10 cellular contexts compared by ENCODE assay signal in genomic region chr6:42742116-42742894, GRCh38. TPM values are rescaled to one million over a fixed set of nuclear protein-coding genes. Genes with fewer than 3 reads are reported as not detected.
DNase-seq lines count a peak whose midpoint lies in the region; ATAC-seq and TF ChIP-seq lines count a peak whose summit lies in the region.
"Had no signal": no experiment of that assay in that cellular context is flagged by ENCODE, and none has a peak within 500 bp of the region (broad histone marks: within the 10 kb centered on the region; RNA-seq: fewer than 3 reads in every experiment).

No MANE protein-coding gene starts in this region.

- BruUV-seq in MCF 10A (replicated peaks; lab: Mats Ljungman, UMichigan): no TSS peak

- H3K27me3 Mint-ChIP-seq in MCF 10A (ENCODE audit: insufficient read depth, unreplicated experiment) (no peaks in the 10 kb centered on the region), endothelial cell (ENCODE audit: unreplicated experiment) (peaks cover 9% of the 10 kb centered on the region)

- no peaks in the 10 kb centered on the region for H3K9me3 ChIP-seq in breast epithelium
- H3K9me3 ChIP-seq in HAP-1: no peaks in the 10 kb centered on the region

- ATAC-seq in GM18511 (IDR thresholded peaks at IDR 0.05; ENCODE audit: unreplicated experiment) (no peak), HG03342 (IDR thresholded peaks at IDR 0.05; ENCODE audit: unreplicated experiment) (no peak)
- ATAC-seq: Panc1 had no signal

- CTCF ChIA-PET in MCF 10A (lab: Yijun Ruan, JAX): interaction anchor here (0.6 to 2.5 kb wide), 4 partner anchors 13 to 134 kb away, joined by 3 to 7 read pairs (median 4); no protein-coding TSS in a partner anchor

- peak; percentile 59 for DNase-seq in MCF 10A (ENCODE audit: unreplicated experiment)
- no peak for DNase-seq in breast epithelium (ENCODE audit: low spot score in 2 of 2)
- peak; percentile 99 for DNase-seq in NCI-H82 (lab: John Stamatoyannopoulos, UW)
- DNase-seq in endothelial cell (ENCODE audit: low spot score): no peak
- DNase-seq in HAP-1 (ENCODE audit: low spot score in 2 of 2): no peak
- no peak for DNase-seq in caudate nucleus (lab: John Stamatoyannopoulos, UW)

- TF ChIP-seq CTCF in MCF 10A (IDR thresholded peaks at IDR 0.05; ENCODE audit: unreplicated experiment): no peak
- TF ChIP-seq CTCF in breast epithelium (IDR thresholded peaks at IDR 0.05): no peak
- no peak for TF ChIP-seq CTCF in endothelial cell (IDR thresholded peaks at IDR 0.05; ENCODE audit: unreplicated experiment)

- H3K4me1 ChIP-seq in breast epithelium (peaks cover 0 to 10% of the 10 kb centered on the region in 2 donors), HAP-1 (peaks cover 11% of the 10 kb centered on the region)

- H3K27ac Mint-ChIP-seq in MCF 10A (ENCODE audit: low read depth, unreplicated experiment) (no peak overlapping the region), endothelial cell (ENCODE audit: unreplicated experiment) (peak overlapping the region; percentile 7)

- H3K27me3 ChIP-seq in breast epithelium (no peaks in the 10 kb centered on the region), HAP-1 (ENCODE audit: low read depth) (no peaks in the 10 kb centered on the region)

- H3K4me3 ChIP-seq in breast epithelium (no peak overlapping the region), HAP-1 (no peak overlapping the region)

- H3K9me3 Mint-ChIP-seq in MCF 10A (ENCODE audit: unreplicated experiment): no peaks in the 10 kb centered on the region
- no peaks in the 10 kb centered on the region for H3K9me3 Mint-ChIP-seq in endothelial cell (ENCODE audit: unreplicated experiment)

- H3K36me3 ChIP-seq in breast epithelium (no peaks in the 10 kb centered on the region), HAP-1 (replicated peaks) (no peaks in the 10 kb centered on the region)

- POLR2A ChIA-PET in MCF 10A (lab: Yijun Ruan, JAX): interaction anchor here (0.6 to 2.3 kb wide), 16 partner anchors 10 to 703 kb away, joined by 3 to 26 read pairs (median 4); partner anchors contain the start of genes BICRAL, KLC4, MRPL2 and RPL7L1

- H3K27ac ChIP-seq in breast epithelium (no peak overlapping the region), caudate nucleus (ENCODE audit: low read depth, low read length) (no peak overlapping the region)
- H3K27ac ChIP-seq: C4-2B had no signal

- H3K4me1 Mint-ChIP-seq in MCF 10A (ENCODE audit: insufficient read depth, unreplicated experiment) (peaks cover 10% of the 10 kb centered on the region), endothelial cell (ENCODE audit: unreplicated experiment) (peaks cover 20% of the 10 kb centered on the region)

- H3K36me3 Mint-ChIP-seq in MCF 10A (ENCODE audit: insufficient read depth, unreplicated experiment) (peaks cover 5% of the 10 kb centered on the region), endothelial cell (ENCODE audit: low read depth, unreplicated experiment) (peaks cover 4% of the 10 kb centered on the region)

- H3K4me3 Mint-ChIP-seq in MCF 10A (ENCODE audit: unreplicated experiment): peak overlapping the region; percentile 12
- H3K4me3 Mint-ChIP-seq in endothelial cell (ENCODE audit: unreplicated experiment): no peak overlapping the region

- in situ Hi-C loops in HAP-1 (cut with MboI; ENCODE audit: low sequenced_read_pairs): loop anchor here (25.0 kb wide), 1 partner anchor 145 kb away; the partner anchor contains the start of gene RPL7L1

- intact Hi-C loops in MCF 10A (cut with micrococcal nuclease): no loop called here
- intact Hi-C loops in breast epithelium (cut with DNase I; ENCODE audit: low total_unique reads): no loop called here

- no peak for TF ChIP-seq POLR2A in breast epithelium (IDR thresholded peaks at IDR 0.05)

RNA-seq across cellular contexts. Expression of gene TBCC, which starts 3.6 kb away (rescaled TPM):
- total RNA-seq in MCF 10A (2022): 13.7 and 19.4 TPM in 2 replicates
- 10 to 100 TPM; 21.3 to 27.7 (median 26.3) TPM for total RNA-seq in breast epithelium
- 23.4 TPM for total RNA-seq in endothelial cell (ENCODE audit: unreplicated experiment)

RNA-seq across cellular contexts. Expression of gene PRPH2, which starts 19.9 kb away (rescaled TPM):
- not detected in 2 replicates for total RNA-seq in MCF 10A (2022)
- total RNA-seq in breast epithelium: under 1 TPM in 2 of 3 donors, not detected in 1; 0.32 to 0.59 TPM
- 0.15 TPM for total RNA-seq in endothelial cell (ENCODE audit: unreplicated experiment)

RNA-seq across cellular contexts. Expression of gene BICRAL, which starts 39.5 kb away (rescaled TPM):
- total RNA-seq in MCF 10A (2022) (8.4 and 9.8 TPM in 2 replicates), breast epithelium (10 to 100 TPM; 16.7 to 25.2 (median 16.8) TPM), endothelial cell (ENCODE audit: unreplicated experiment) (9.2 TPM)

Comparison
In these comparisons a context has a peak if more than half of its experiments do, and no peak if none do; other contexts are left out.
1. DNase-seq: peak in MCF 10A (single experiment) and NCI-H82 (single experiment); none in breast epithelium (0 of 2), endothelial cell (single experiment), HAP-1 (0 of 2) and caudate nucleus (0 of 61).